24 cellular contexts compared by ENCODE assay signal in the genomic region with DNA sequence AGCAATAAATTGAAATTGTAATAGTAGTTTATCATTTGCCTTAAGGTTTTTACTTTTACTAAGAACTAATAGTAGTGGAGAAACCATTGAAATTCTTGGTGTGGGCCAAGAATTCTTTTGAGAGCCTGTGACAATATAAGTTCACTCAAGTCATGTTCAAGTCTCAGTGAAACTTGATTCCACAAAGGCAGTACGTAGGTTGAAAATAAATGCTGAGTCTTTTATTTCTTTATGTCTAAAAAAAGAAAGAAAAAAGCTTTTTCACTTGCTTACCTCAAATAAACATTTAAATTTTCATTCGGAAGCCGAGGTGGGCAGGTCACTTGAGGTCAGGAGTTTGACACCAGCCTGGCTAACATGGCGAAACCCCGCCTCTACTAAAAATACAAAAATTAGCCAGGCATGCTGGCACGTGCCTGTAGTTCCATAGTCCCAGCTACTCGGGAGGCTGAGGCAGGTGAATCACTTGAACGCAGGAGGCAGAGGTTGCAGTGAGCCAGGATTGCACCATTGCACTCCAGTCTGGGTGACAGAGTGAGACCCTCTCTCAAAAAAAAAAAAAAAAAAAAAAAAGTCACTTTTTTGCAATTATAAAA. TPM values are rescaled to one million over a fixed set of nuclear protein-coding genes. Genes with fewer than 3 reads are reported as not detected.
A peak's percentile ranks its signal among the peaks of the same experiment; 100 is the strongest.
DNase-seq lines count a peak whose midpoint lies in the region; ATAC-seq, FAIRE-seq and TF ChIP-seq lines count a peak whose summit lies in the region.
"Had no signal": no experiment of that assay in that cellular context is flagged by ENCODE, and none has a peak within 500 bp of the region (broad histone marks: within the 10 kb centered on the region; RNA-seq: fewer than 3 reads in every experiment).

No MANE protein-coding gene starts in this region.

- no peak for TF ChIP-seq POLR2A in K562 (conservative IDR thresholded peaks at IDR 0.05)

- H3K4me1 ChIP-seq in heart right ventricle (peaks cover 0 to 14% (median 0%) of the 10 kb centered on the region in 9 donors), K562 (replicated peaks in 1 of 2; ENCODE audit: control insufficient read depth in 2 of 2, insufficient read depth in 2 of 2, low read length in 2 of 2) (no peaks in the 10 kb centered on the region; a peak in 1 of 5 replicates), trophoblast cell (ENCODE audit: control insufficient read depth in 1 of 2, insufficient read depth in 2 of 2, low read length in 2 of 2) (no peaks in the 10 kb centered on the region)

- H4K91ac ChIP-seq in trophoblast cell (ENCODE audit: low read depth, low read length) = no peak overlapping the region

- no peaks in the 10 kb centered on the region for H3K9me1 ChIP-seq in K562 (ENCODE audit: control insufficient read depth, insufficient read depth, low read length)

- no peak overlapping the region for H4K8ac ChIP-seq in trophoblast cell (ENCODE audit: low read depth, low read length)

- H3K36me3 ChIP-seq in heart right ventricle (no peaks in the 10 kb centered on the region), K562 (ENCODE audit: control insufficient read depth, insufficient read depth, low read length) (no peaks in the 10 kb centered on the region), trophoblast cell (ENCODE audit: control insufficient read depth in 1 of 2, insufficient read depth in 2 of 2, low read length in 2 of 2) (no peaks in the 10 kb centered on the region)
- H3K36me3 ChIP-seq: MG63 had no signal

- H3K9me3 ChIP-seq in heart right ventricle = no peaks in the 10 kb centered on the region
- H3K9me3 ChIP-seq in K562 (replicated peaks; ENCODE audit: control insufficient read depth, insufficient read depth, low read depth, low read length) = no peaks in the 10 kb centered on the region
- peaks cover 2% of the 10 kb centered on the region for H3K9me3 ChIP-seq in trophoblast cell (ENCODE audit: insufficient read depth, low read depth, low read length)
- H3K9me3 ChIP-seq: MG63, SK-N-SH had no signal

- no peak overlapping the region for H3K23ac ChIP-seq in trophoblast cell (ENCODE audit: low read length)

- in situ Hi-C loops in K562 (cut with MboI) = no loop called here

- H3K4me2 ChIP-seq in K562 (ENCODE audit: insufficient read depth, low read length) (no peak overlapping the region), trophoblast cell (ENCODE audit: low read length) (no peak overlapping the region)
- H3K4me2 ChIP-seq: SK-N-SH had no signal

- no peak overlapping the region for H3K9ac ChIP-seq in K562 (ENCODE audit: insufficient read depth in 1 of 2, low read depth in 2 of 2, low read length in 2 of 2)
- H3K9ac ChIP-seq in trophoblast cell (ENCODE audit: low read length) = no peak overlapping the region
- H3K9ac ChIP-seq: SK-N-SH had no signal

- no peaks in the 10 kb centered on the region for H3K27me3 ChIP-seq in heart right ventricle
- peaks cover 12 to 21% of the 10 kb centered on the region in 2 experiments for H3K27me3 ChIP-seq in K562 (ENCODE audit: control insufficient read depth in 2 of 2, insufficient read depth in 2 of 2, low read length in 2 of 2)
- H3K27me3 ChIP-seq in trophoblast cell (ENCODE audit: insufficient read depth, low read length) = no peaks in the 10 kb centered on the region

- DNase-seq in heart right ventricle (no peak), cardiac septum (ENCODE audit: low spot score) (no peak), HTR-8/SVneo (ENCODE audit: insufficient read length, low spot score) (no peak), K562 (ENCODE audit: extremely low read depth in 1 of 4, low spot score in 3 of 4) (no peak), trophoblast cell (peak; percentile 23 to 33), cerebellum (ENCODE audit: low spot score) (no peak), head of caudate nucleus (no peak)
- DNase-seq: C1 segment of cervical spinal cord; CD4-positive, alpha-beta memory T cell; COR-L47; DMS53; HCEC 1CT; MG63; NCI-H2029; NCI-H226; NCI-H510A; NCI-H69; SK-N-SH; SW 1271 had no signal

- no peak for TF ChIP-seq CTCF in heart right ventricle (IDR thresholded peaks at IDR 0.05)
- TF ChIP-seq CTCF in K562 (IDR thresholded peaks at IDR 0.05 in 2 of 3, conservative IDR thresholded peaks at IDR 0.05 in 1 of 3; ENCODE audit: insufficient read depth in 2 of 3, low read depth in 1 of 3, low read length in 3 of 3) = no peak

- intact Hi-C loops in heart right ventricle (cut with DNase I) (no loop called here), cardiac septum (cut with DNase I) (no loop called here), K562 (cut with micrococcal nuclease) (no loop called here), head of caudate nucleus (cut with DNase I) (no loop called here)

- no peaks in the 10 kb centered on the region for H3K79me1 ChIP-seq in trophoblast cell (ENCODE audit: low read length)

- no peak overlapping the region for H2BK12ac ChIP-seq in trophoblast cell (ENCODE audit: low read length)

- POLR2A ChIA-PET in K562 (lab: Yijun Ruan, JAX) = interaction anchor here (0.7 kb wide), 1 partner anchor 368 kb away, joined by 4 read pairs; no protein-coding TSS in a partner anchor

- no peak for TF ChIP-seq RAD21 in K562 (CRISPR knock-in tag; conservative IDR thresholded peaks at IDR 0.05 in 1 of 2, IDR thresholded peaks at IDR 0.05 in 1 of 2)

- FAIRE-seq in HTR-8/SVneo (lab: Jason Lieb, UNC) (peak; percentile 31), K562 (lab: Jason Lieb, UNC) (no peak)
- FAIRE-seq: A204.1, H1 had no signal

- 43 to 49% methylated on average over 8 of the region's 8 CpGs for WGBS in heart right ventricle, 2 donors
- WGBS in K562 (ENCODE audit: insufficient coverage, low coverage, missing lambda C conversion rate) = 19% methylated on average over 8 of the region's 8 CpGs
- no CpG with 5 or more reads among the region's 8 CpGs for WGBS in trophoblast cell (ENCODE audit: extremely low coverage, insufficient coverage, insufficient read length)

- no peak overlapping the region for H3K4ac ChIP-seq in trophoblast cell (ENCODE audit: low read depth, low read length)

- no peak overlapping the region for H3K14ac ChIP-seq in trophoblast cell (ENCODE audit: low read length)

- no peak overlapping the region for H2AFZ ChIP-seq in K562 (ENCODE audit: low read depth, low read length)
- H2AFZ ChIP-seq in trophoblast cell (ENCODE audit: insufficient read depth, low read length, poor library complexity) = no peak overlapping the region

- no peak overlapping the region for H3K27ac ChIP-seq in heart right ventricle
- no peak overlapping the region for H3K27ac ChIP-seq in K562 (ENCODE audit: extremely low read depth, low read depth, low read length)
- H3K27ac ChIP-seq in trophoblast cell (ENCODE audit: low read depth, low read length) = no peak overlapping the region
- H3K27ac ChIP-seq: HL-60 had no signal

- H2BK120ac ChIP-seq in trophoblast cell (ENCODE audit: insufficient read depth, low read length, poor library complexity) = no peak overlapping the region

- H2AK5ac ChIP-seq in trophoblast cell (ENCODE audit: low read length) = no peak overlapping the region

- no peak overlapping the region for H3K18ac ChIP-seq in trophoblast cell (ENCODE audit: low read length)

- no TSS peak for BruUV-seq in K562 (replicated peaks; lab: Mats Ljungman, UMichigan)

- CTCF ChIA-PET in K562 (lab: Yijun Ruan, JAX; ENCODE audit: low intra/inter-chr PET ratio) = no interaction called here

- no peak for TF ChIP-seq EP300 in K562 (IDR thresholded peaks at IDR 0.05; ENCODE audit: low read length)

- no peaks in the 10 kb centered on the region for H4K20me1 ChIP-seq in K562 (replicated peaks; ENCODE audit: control insufficient read depth, insufficient read depth, low read length)

- H3K79me2 ChIP-seq in K562 (ENCODE audit: control insufficient read depth, insufficient read depth, low read length) = no peaks in the 10 kb centered on the region
- H3K79me2 ChIP-seq in trophoblast cell (ENCODE audit: control insufficient read depth, insufficient read depth, low read length, poor library complexity) = no peaks in the 10 kb centered on the region

- H2BK5ac ChIP-seq in trophoblast cell (ENCODE audit: low read depth, low read length, poor library complexity) = no peak overlapping the region

- peak in 5 of 8 donors; percentile 28 to 80 (median 58) for ATAC-seq in heart right ventricle
- ATAC-seq in K562 = no peak
- no peak for ATAC-seq in HG03469 (IDR thresholded peaks at IDR 0.05; ENCODE audit: unreplicated experiment)
- ATAC-seq: Panc1 had no signal

- peak overlapping the region in 5 of 10 donors; percentile 0 to 25 (median 11) for H3K4me3 ChIP-seq in heart right ventricle
- H3K4me3 ChIP-seq in K562 = no peak overlapping the region
- no peak overlapping the region for H3K4me3 ChIP-seq in trophoblast cell (ENCODE audit: low read depth, low read length)
- H3K4me3 ChIP-seq: MG63 had no signal

- no peak overlapping the region for H4K12ac ChIP-seq in trophoblast cell (ENCODE audit: low read depth, low read length)

TF ChIP-seq in K562, 482 proteins besides CTCF, POLR2A, EP300 and RAD21 (continues in another document):
- TF ChIP-seq C11orf30 (IDR thresholded peaks at IDR 0.05; ENCODE audit: low read depth) (peak; percentile 56; the same call in 1 of the 2 replicates), ZNF586 (CRISPR knock-in tag; conservative IDR thresholded peaks at IDR 0.05) (no peak), ZNF239 (CRISPR knock-in tag; IDR thresholded peaks at IDR 0.05) (no peak), ZNF316 (IDR thresholded peaks at IDR 0.05) (peak; percentile 73), BHLHE40 (IDR thresholded peaks at IDR 0.05; ENCODE audit: low read length) (peak; percentile 42; the same call in 1 of the 2 replicates)

RNA-seq across cellular contexts. Expression of a gene that starts 57.8 kb away (rescaled TPM):
- total RNA-seq in heart right ventricle = 10 to 100 TPM; 23.2 to 40.5 (median 31.1) TPM
- polyA plus RNA-seq in heart right ventricle = 10 to 100 TPM; 22.8 to 48.1 TPM
- 34.7 TPM for total RNA-seq in cardiac septum
- 499 and 562 TPM in 2 replicates for total RNA-seq in K562 (2011; cell fraction: chromatin; rRNA removed; ENCODE audit: low replicate concordance)
- total RNA-seq in K562 (2011; cell fraction: nucleolus; rRNA removed) = 227 and 235 TPM in 2 replicates
- 274 and 301 TPM in 2 replicates for total RNA-seq in K562 (2011; cell fraction: nucleoplasm; rRNA removed)
- 96.5 and 113 TPM in 2 replicates for total RNA-seq in K562 (2014; rRNA removed)
- total RNA-seq in K562 (2014; rRNA removed; fragmentation: Illumina TruSeq; extraction: Trizol) = 77.9 and 80.6 TPM in 2 replicates
- total RNA-seq in K562 (2015; rRNA removed; fragmentation: Illumina TruSeq; extraction: Trizol) = 84.7 and 86.6 TPM in 2 replicates
- total RNA-seq in K562 (2021) = 111 and 116 TPM in 2 replicates
- 138 and 163 TPM in 2 replicates for polyA plus RNA-seq in K562 (2011; rRNA removed)
- polyA plus RNA-seq in K562 (2011; cell fraction: cytosol; rRNA removed) = 115 and 130 TPM in 2 replicates
- 305 and 361 TPM in 2 replicates for polyA plus RNA-seq in K562 (2011; cell fraction: nucleus; rRNA removed)
- polyA plus RNA-seq in K562 (2012) = 93.4 and 101 TPM in 2 replicates
- 136 and 137 TPM in 2 replicates for polyA plus RNA-seq in K562 (2014; fragmentation: Illumina TruSeq; extraction: Trizol)
- polyA plus RNA-seq in K562 (2014; fragmentation: Nextera tagmentation; extraction: Ambion mirVana) = 10 to 100 TPM; 11.7 to 22.2 TPM
- 121 and 123 TPM in 2 replicates for polyA plus RNA-seq in K562 (2014; rRNA removed)
- 159 and 203 TPM in 2 replicates for polyA minus RNA-seq in K562 (2011; rRNA and poly(A)+ RNA removed)
- polyA minus RNA-seq in K562 (2011; cell fraction: cytosol; rRNA and poly(A)+ RNA removed) = 57.0 and 63.8 TPM in 2 replicates
- polyA minus RNA-seq in K562 (2011; cell fraction: nucleus; rRNA and poly(A)+ RNA removed) = 68.1 and 105 TPM in 2 replicates
- 40.7 and 44.1 TPM in 2 replicates for polyA plus RNA-seq in trophoblast cell (2013)
- total RNA-seq in cerebellum = 52.6 TPM

Comparison
In these comparisons a context has a peak if more than half of its experiments do, and no peak if none do; other contexts are left out.
1. ATAC-seq: peak in heart right ventricle (5 of 8); none in K562 (single experiment) and HG03469 (single experiment).
2. DNase-seq: peak in trophoblast cell (2 of 2); none in heart right ventricle (0 of 2), cardiac septum (single experiment), HTR-8/SVneo (single experiment), K562 (0 of 4), cerebellum (single experiment) and head of caudate nucleus (0 of 42).